In genomic region chr1:31306278-31306677, GRCh38 we compare ENCODE assay signal across 13 cellular contexts. TPM values are rescaled to one million over a fixed set of nuclear protein-coding genes. Genes with fewer than 3 reads are reported as not detected.
A peak's percentile ranks its signal among the peaks of the same experiment; 100 is the strongest.
DNase-seq lines count a peak whose midpoint lies in the region; ATAC-seq and TF ChIP-seq lines count a peak whose summit lies in the region.
"Had no signal": no experiment of that assay in that cellular context is flagged by ENCODE, and none has a peak within 500 bp of the region (broad histone marks: within the 10 kb centered on the region; RNA-seq: fewer than 3 reads in every experiment).

No MANE protein-coding gene starts in this region.

- WGBS in heart right ventricle, 2 donors = 89 to 91% methylated on average over 3 of the region's 3 CpGs

- TF ChIP-seq POLR2A in vagina (IDR thresholded peaks at IDR 0.05) = no peak

- H3K27ac ChIP-seq in heart right ventricle (no peak overlapping the region), vagina (no peak overlapping the region)
- H3K27ac ChIP-seq: gastroesophageal sphincter, upper lobe of right lung had no signal

- H3K4me3 ChIP-seq in heart right ventricle (no peak overlapping the region), vagina (no peak overlapping the region)
- H3K4me3 ChIP-seq: gastroesophageal sphincter, upper lobe of right lung had no signal

- intact Hi-C loops in heart right ventricle (cut with DNase I) = no loop called here
- intact Hi-C loops in vagina (cut with DNase I) = no loop called here

- ATAC-seq in GM18873 (IDR thresholded peaks at IDR 0.05; ENCODE audit: low FRiP score, unreplicated experiment) (no peak), heart right ventricle (no peak)
- ATAC-seq: gastroesophageal sphincter, upper lobe of right lung had no signal

- H3K4me1 ChIP-seq in heart right ventricle (peaks cover 0 to 4% (median 0%) of the 10 kb centered on the region in 9 donors), vagina (peaks cover 8% of the 10 kb centered on the region)
- H3K4me1 ChIP-seq: upper lobe of right lung had no signal

- H3K36me3 ChIP-seq in heart right ventricle = peaks cover 0 to 28% (median 8%) of the 10 kb centered on the region in 9 donors
- H3K36me3 ChIP-seq in vagina = peaks cover 0 to 13% of the 10 kb centered on the region in 2 donors

- in situ Hi-C loops in SK-MEL-5 (cut with HindIII; ENCODE audit: low pct_unique_long_range_greater_than_20kb, low sequenced_read_pairs) = no loop called here

- DNase-seq in EL = peak; percentile 92
- DNase-seq in SK-MEL-5 (ENCODE audit: low read depth, low spot score) = peak; percentile 37
- peak; percentile 92 for DNase-seq in fibroblast of gingiva (ENCODE audit: low read depth)
- peak; percentile 56 for DNase-seq in pulmonary artery endothelial cell (ENCODE audit: low read depth, low spot score)
- DNase-seq in heart right ventricle = no peak
- DNase-seq in vagina (ENCODE audit: extremely low spot score in 2 of 2) = no peak
- DNase-seq in anterior cingulate cortex (lab: John Stamatoyannopoulos, UW) = no peak
- DNase-seq: activated T-cell treated with anti-CD3 and anti-CD28 coated beads for 4 hours, DMS 273 treated with DMSO at 0.1 percent for 48 hours, NCI-H146, upper lobe of right lung had no signal

- H3K27me3 ChIP-seq in heart right ventricle (no peaks in the 10 kb centered on the region), vagina (no peaks in the 10 kb centered on the region)
- H3K27me3 ChIP-seq: gastroesophageal sphincter, upper lobe of right lung had no signal

- TF ChIP-seq CTCF in heart right ventricle (IDR thresholded peaks at IDR 0.05) (no peak), vagina (IDR thresholded peaks at IDR 0.05) (no peak)

- H3K9me3 ChIP-seq in heart right ventricle (no peaks in the 10 kb centered on the region), vagina (no peaks in the 10 kb centered on the region)
- H3K9me3 ChIP-seq: gastroesophageal sphincter, upper lobe of right lung had no signal

RNA-seq across cellular contexts. Expression of gene ZCCHC17, which starts 9.4 kb away (rescaled TPM):
- total RNA-seq in SK-MEL-5 (2014; rRNA removed; shearing (Covaris generic)) = 35.3 and 38.0 TPM in 2 replicates
- polyA plus RNA-seq in SK-MEL-5 (2015; cell fraction: cytosol; rRNA removed) = 32.6 and 37.9 TPM in 2 replicates
- polyA plus RNA-seq in SK-MEL-5 (2015; cell fraction: nucleus; rRNA removed) = 14.3 and 16.9 TPM in 2 replicates
- 51.4 and 52.6 TPM in 2 replicates for total RNA-seq in pulmonary artery endothelial cell
- total RNA-seq in heart right ventricle = 10 to 100 TPM in 9 of 10 donors, 1 to 10 TPM in 1; 10.0 to 16.6 (median 13.2) TPM
- 10 to 100 TPM; 15.7 to 26.6 TPM for polyA plus RNA-seq in heart right ventricle
- 17.4 TPM for total RNA-seq in vagina

RNA-seq across cellular contexts. Expression of gene SNRNP40, which starts 9.7 kb away (rescaled TPM):
- 98.5 and 102 TPM in 2 replicates for total RNA-seq in SK-MEL-5 (2014; rRNA removed; shearing (Covaris generic))
- 46.6 and 51.7 TPM in 2 replicates for polyA plus RNA-seq in SK-MEL-5 (2015; cell fraction: cytosol; rRNA removed)
- polyA plus RNA-seq in SK-MEL-5 (2015; cell fraction: nucleus; rRNA removed) = 40.5 and 56.5 TPM in 2 replicates
- total RNA-seq in pulmonary artery endothelial cell = 210 and 251 TPM in 2 replicates
- 10 to 100 TPM; 15.9 to 25.3 (median 18.7) TPM for total RNA-seq in heart right ventricle
- polyA plus RNA-seq in heart right ventricle = 10 to 100 TPM in 1 of 2 donors, 1 to 10 TPM in 1; 9.7 to 14.0 TPM
- 38.1 TPM for total RNA-seq in vagina

Comparison
In these comparisons a context has a peak if more than half of its experiments do, and no peak if none do; other contexts are left out.
1. DNase-seq: peak in EL (single experiment), SK-MEL-5 (single experiment), fibroblast of gingiva (single experiment) and pulmonary artery endothelial cell (single experiment); none in heart right ventricle (0 of 2), vagina (0 of 2) and anterior cingulate cortex (0 of 58).